10 cellular contexts compared by ENCODE assay signal in genomic region chr18:46152808-46153617, GRCh38. TPM values are rescaled to one million over a fixed set of nuclear protein-coding genes. Genes with fewer than 3 reads are reported as not detected.
DNase-seq lines count a peak whose midpoint lies in the region; ATAC-seq and TF ChIP-seq lines count a peak whose summit lies in the region.
"Had no signal": no experiment of that assay in that cellular context is flagged by ENCODE, and none has a peak within 500 bp of the region (broad histone marks: within the 10 kb centered on the region; RNA-seq: fewer than 3 reads in every experiment).

No MANE protein-coding gene starts in this region.

- intact Hi-C loops in Right ventricle myocardium superior (cut with DNase I) (no loop called here), Right ventricle myocardium inferior (cut with DNase I) (no loop called here)
- intact Hi-C loops in activated CD4-positive, alpha-beta T cell treated with anti-CD3 and anti-CD28 coated beads, Interleukin-2, amount 10 ng/mL, durations not matched to agents 24 days and 14 days (cut with micrococcal nuclease), result no loop called here

- H3K27ac ChIP-seq in RWPE2 (ENCODE audit: poor library complexity, severe bottlenecking), result peak overlapping the region; percentile 97

- peaks cover 33% of the 10 kb centered on the region for H3K4me1 ChIP-seq in RWPE2 (ENCODE audit: insufficient read depth, poor library complexity, severe bottlenecking)
- H3K4me1 ChIP-seq in iPS-15b (ENCODE audit: control insufficient read depth, insufficient read depth, low read length), result peaks cover 17% of the 10 kb centered on the region

- no peaks in the 10 kb centered on the region for H3K27me3 Mint-ChIP-seq in effector memory CD8-positive, alpha-beta T cell
- H3K27me3 Mint-ChIP-seq in activated CD4-positive, alpha-beta T cell treated with anti-CD3 and anti-CD28 coated beads, Interleukin-2, amount 10 ng/mL, durations not matched to agents 24 days and 14 days, result no peaks in the 10 kb centered on the region
- H3K27me3 Mint-ChIP-seq: B cell had no signal

- H3K36me3 ChIP-seq in RWPE2 (ENCODE audit: low read depth) (no peaks in the 10 kb centered on the region), iPS-15b (ENCODE audit: control insufficient read depth, insufficient read depth, low read length) (no peaks in the 10 kb centered on the region), MG63 (no peaks in the 10 kb centered on the region)

- H3K9me3 ChIP-seq in RWPE2 (ENCODE audit: severe bottlenecking), result no peaks in the 10 kb centered on the region
- no peaks in the 10 kb centered on the region for H3K9me3 ChIP-seq in iPS-15b (ENCODE audit: control insufficient read depth, insufficient read depth, low read length)
- no peaks in the 10 kb centered on the region for H3K9me3 ChIP-seq in MG63

- no peak overlapping the region for H3K9ac ChIP-seq in iPS-15b (ENCODE audit: low read depth, low read length)

- no peak overlapping the region for H3K4me3 Mint-ChIP-seq in effector memory CD8-positive, alpha-beta T cell
- no peak overlapping the region for H3K4me3 Mint-ChIP-seq in activated CD4-positive, alpha-beta T cell treated with anti-CD3 and anti-CD28 coated beads, Interleukin-2, amount 10 ng/mL, durations not matched to agents 24 days and 14 days
- H3K4me3 Mint-ChIP-seq: B cell; T-helper 2 cell treated with Interferon-gamma antibody and Interleukin-4, amounts not matched to agents 5 μg/mL and 100 μg/mL, for 36 hours had no signal

- no peaks in the 10 kb centered on the region for H3K36me3 Mint-ChIP-seq in effector memory CD8-positive, alpha-beta T cell (ENCODE audit: insufficient read depth)
- peaks cover 6% of the 10 kb centered on the region for H3K36me3 Mint-ChIP-seq in activated CD4-positive, alpha-beta T cell treated with anti-CD3 and anti-CD28 coated beads, Interleukin-2, amount 10 ng/mL, durations not matched to agents 24 days and 14 days (ENCODE audit: low read depth)

- TF ChIP-seq CTCF in RWPE2 (IDR thresholded peaks at IDR 0.05; ENCODE audit: poor library complexity, severe bottlenecking), result no peak

- ATAC-seq in Right ventricle myocardium superior (ENCODE audit: poor library complexity) (peak; percentile 22), Right ventricle myocardium inferior (no peak), RWPE2 (ENCODE audit: low read depth) (peak; percentile 79)
- ATAC-seq in effector memory CD8-positive, alpha-beta T cell (replicated peaks), result no peak

- H3K27me3 ChIP-seq in RWPE2 (ENCODE audit: insufficient read depth, poor library complexity, severe bottlenecking) (no peaks in the 10 kb centered on the region), iPS-15b (ENCODE audit: control insufficient read depth, insufficient read depth, low read length) (no peaks in the 10 kb centered on the region), MG63 (no peaks in the 10 kb centered on the region)

- DNase-seq in Right ventricle myocardium superior (no peak), Right ventricle myocardium inferior (ENCODE audit: missing footprints) (no peak), RWPE2 (ENCODE audit: low spot score) (peak; percentile 89), mesenteric fat pad (ENCODE audit: low spot score) (no peak), MG63 (no peak)
- DNase-seq in effector memory CD8-positive, alpha-beta T cell, result no peak
- DNase-seq in activated CD4-positive, alpha-beta T cell treated with anti-CD3 and anti-CD28 coated beads, Interleukin-2, amount 10 ng/mL, durations not matched to agents 24 days and 14 days, result no peak

- no peak overlapping the region for H3K27ac Mint-ChIP-seq in effector memory CD8-positive, alpha-beta T cell
- no peak overlapping the region for H3K27ac Mint-ChIP-seq in activated CD4-positive, alpha-beta T cell treated with anti-CD3 and anti-CD28 coated beads, Interleukin-2, amount 10 ng/mL, durations not matched to agents 24 days and 14 days
- H3K27ac Mint-ChIP-seq: B cell; T-helper 2 cell treated with Interferon-gamma antibody and Interleukin-4, amounts not matched to agents 5 μg/mL and 100 μg/mL, for 36 hours had no signal

- H3K4me3 ChIP-seq in RWPE2 (ENCODE audit: severe bottlenecking), result no peak overlapping the region
- H3K4me3 ChIP-seq in iPS-15b (ENCODE audit: low read depth, low read length), result peak overlapping the region; percentile 35
- no peak overlapping the region for H3K4me3 ChIP-seq in MG63

- H3K9me3 Mint-ChIP-seq in effector memory CD8-positive, alpha-beta T cell, result no peaks in the 10 kb centered on the region
- no peaks in the 10 kb centered on the region for H3K9me3 Mint-ChIP-seq in activated CD4-positive, alpha-beta T cell treated with anti-CD3 and anti-CD28 coated beads, Interleukin-2, amount 10 ng/mL, durations not matched to agents 24 days and 14 days

- peaks cover 32 to 48% of the 10 kb centered on the region in 2 donors for H3K4me1 Mint-ChIP-seq in effector memory CD8-positive, alpha-beta T cell (ENCODE audit: low read depth in 2 of 2)
- peaks cover 63% of the 10 kb centered on the region for H3K4me1 Mint-ChIP-seq in activated CD4-positive, alpha-beta T cell treated with anti-CD3 and anti-CD28 coated beads, Interleukin-2, amount 10 ng/mL, durations not matched to agents 24 days and 14 days

RNA-seq across cellular contexts. Expression of gene HAUS1, which starts 48.8 kb away (rescaled TPM):
- total RNA-seq in Right ventricle myocardium superior (5.5 TPM), Right ventricle myocardium inferior (7.1 TPM), mesenteric fat pad (13.0 TPM)
- 48.6 and 49.6 TPM in 2 replicates for total RNA-seq in MG63 (2014; rRNA removed; shearing (Covaris generic); ENCODE audit: low replicate concordance)
- 49.5 and 49.6 TPM in 2 replicates for total RNA-seq in activated CD4-positive, alpha-beta T cell treated with anti-CD3 and anti-CD28 coated beads, Interleukin-2, amount 10 ng/mL, durations not matched to agents 24 days and 14 days

RNA-seq across cellular contexts. Expression of gene ATP5F1A, which starts 54.9 kb away (rescaled TPM):
- 1,824 TPM for total RNA-seq in Right ventricle myocardium superior
- 1,797 TPM for total RNA-seq in Right ventricle myocardium inferior
- 303 TPM for total RNA-seq in mesenteric fat pad
- total RNA-seq in MG63 (2014; rRNA removed; shearing (Covaris generic); ENCODE audit: low replicate concordance), result 432 and 465 TPM in 2 replicates
- 440 and 443 TPM in 2 replicates for total RNA-seq in activated CD4-positive, alpha-beta T cell treated with anti-CD3 and anti-CD28 coated beads, Interleukin-2, amount 10 ng/mL, durations not matched to agents 24 days and 14 days

Comparison
In these comparisons a context has a peak if more than half of its experiments do, and no peak if none do; other contexts are left out.
1. ATAC-seq: peak in Right ventricle myocardium superior (single experiment) and RWPE2 (single experiment); none in Right ventricle myocardium inferior (single experiment) and effector memory CD8-positive, alpha-beta T cell (single experiment).